In genomic region chr6:113763883-113764282, GRCh38 we compare ENCODE assay signal across 8 cellular contexts.
A peak's percentile ranks its signal among the peaks of the same experiment; 100 is the strongest.
DNase-seq lines count a peak whose midpoint lies in the region; ATAC-seq, FAIRE-seq and TF ChIP-seq lines count a peak whose summit lies in the region.

No MANE protein-coding gene starts in this region.

- H3K9ac ChIP-seq in MM.1S (ENCODE audit: low read length): no peak overlapping the region

- no peak for TF ChIP-seq CTCF in A549 (IDR thresholded peaks at IDR 0.05)
- no peak for TF ChIP-seq CTCF in MM.1S (IDR thresholded peaks at IDR 0.05; ENCODE audit: low read length)

- peak overlapping the region; percentile 40 for H3K4me2 ChIP-seq in A549
- no peak overlapping the region for H3K4me2 ChIP-seq in MM.1S (ENCODE audit: low read depth, low read length)

- ATAC-seq in A549: peak; percentile 83 to 90
- peak; percentile 61 for ATAC-seq in GM19035 (IDR thresholded peaks at IDR 0.05; ENCODE audit: unreplicated experiment)
- ATAC-seq in HG03432 (IDR thresholded peaks at IDR 0.05; ENCODE audit: unreplicated experiment): peak; percentile 74
- ATAC-seq in T-helper 17 cell: no peak

- 8% methylated on average over 2 of the region's 2 CpGs for WGBS in A549 (ENCODE audit: missing lambda C conversion rate)

- no peaks in the 10 kb centered on the region for H3K36me3 Mint-ChIP-seq in T-helper 17 cell (ENCODE audit: low read depth)

- TF ChIP-seq EP300 in A549 (IDR thresholded peaks at IDR 0.05): no peak

- H3K27me3 Mint-ChIP-seq in T-helper 17 cell: peaks cover 4% of the 10 kb centered on the region

- H3K4me1 ChIP-seq in A549: peaks cover 18% of the 10 kb centered on the region
- H3K4me1 ChIP-seq in MM.1S (ENCODE audit: low read length): peaks cover 14% of the 10 kb centered on the region

- H2AFZ ChIP-seq in MM.1S (ENCODE audit: low read length): no peak overlapping the region

- no peaks in the 10 kb centered on the region for H3K79me2 ChIP-seq in MM.1S (ENCODE audit: low read length)

- H3K36me3 ChIP-seq in MM.1S (replicated peaks; ENCODE audit: insufficient read depth, low read length): no peaks in the 10 kb centered on the region

- H3K27me3 ChIP-seq in MM.1S (replicated peaks; ENCODE audit: insufficient read depth, low read length): no peaks in the 10 kb centered on the region

- CTCF ChIA-PET in A549 (lab: Yijun Ruan, JAX): interaction anchor here (0.6 to 1.4 kb wide), 3 partner anchors 14 to 88 kb away, joined by 3 to 4 read pairs (median 3); no protein-coding TSS in a partner anchor

- DNase-seq in A549 (ENCODE audit: low read depth in 1 of 2, low spot score in 1 of 2): peak; percentile 10 to 65
- DNase-seq in dermis blood vessel endothelial cell: peak; percentile 82
- no peak for DNase-seq in MM.1S
- no peak for DNase-seq in D341Med (ENCODE audit: low spot score)
- DNase-seq in T-helper 17 cell: no peak
- no peak for DNase-seq in SHP77 (lab: John Stamatoyannopoulos, UW)

- H3K4me3 ChIP-seq in A549 (no peak overlapping the region), MM.1S (ENCODE audit: low read length) (no peak overlapping the region)

- H3K4me1 Mint-ChIP-seq in T-helper 17 cell: no peaks in the 10 kb centered on the region

- H3K27ac ChIP-seq in A549: peak overlapping the region; percentile 37 to 64; a peak in 5 of 6 replicates
- no peak overlapping the region for H3K27ac ChIP-seq in MM.1S (ENCODE audit: low read length)

- no peaks in the 10 kb centered on the region for H3F3A ChIP-seq in MM.1S (ENCODE audit: insufficient read depth, low read length)

- H3K4me3 Mint-ChIP-seq in T-helper 17 cell: no peak overlapping the region

- no peak overlapping the region for H3K27ac Mint-ChIP-seq in T-helper 17 cell

- no peak for FAIRE-seq in A549 (lab: Jason Lieb, UNC)

- POLR2A ChIA-PET in A549 (lab: Yijun Ruan, JAX): no interaction called here

- no peak for TF ChIP-seq RAD21 in A549 (conservative IDR thresholded peaks at IDR 0.05 in 1 of 2, IDR thresholded peaks at IDR 0.05 in 1 of 2)

- H3K9me3 ChIP-seq in A549: no peaks in the 10 kb centered on the region
- H3K9me3 ChIP-seq in MM.1S (replicated peaks; ENCODE audit: insufficient read depth, low read length): no peaks in the 10 kb centered on the region
- H3K9me3 ChIP-seq in T-helper 17 cell (ENCODE audit: control insufficient read depth, low read length, poor library complexity, severe bottlenecking): no peaks in the 10 kb centered on the region

- no peaks in the 10 kb centered on the region for H3K9me2 ChIP-seq in MM.1S (replicated peaks; ENCODE audit: insufficient read depth, low read length)

- TF ChIP-seq POLR2A in A549 (IDR thresholded peaks at IDR 0.05; ENCODE audit: low read length): no peak

- H4K20me1 ChIP-seq in MM.1S (ENCODE audit: insufficient read depth, low read length): no peaks in the 10 kb centered on the region

TF ChIP-seq in A549, 52 proteins besides CTCF, POLR2A, EP300 and RAD21:
- TF ChIP-seq CHD4 (IDR thresholded peaks at IDR 0.05; ENCODE audit: borderline replicate concordance) (no peak), FOSL2 (IDR thresholded peaks at IDR 0.05) (0 out of 2 replicates have a peak, but pooled peaks have one; percentile 10), FOSL2 (CRISPR knock-in tag; IDR thresholded peaks at IDR 0.05) (0 out of 2 replicates have a peak, but pooled peaks have one; percentile 16), RARB (CRISPR knock-in tag; IDR thresholded peaks at IDR 0.05) (no peak), ATOH8 (CRISPR knock-in tag; IDR thresholded peaks at IDR 0.05; ENCODE audit: low read depth) (no peak), KDM1A (IDR thresholded peaks at IDR 0.05; ENCODE audit: low read depth) (no peak)

Comparison
In these comparisons a context has a peak if more than half of its experiments do, and no peak if none do; other contexts are left out.
1. DNase-seq: peak in A549 (2 of 2) and dermis blood vessel endothelial cell (single experiment); none in MM.1S (single experiment), D341Med (single experiment), T-helper 17 cell (0 of 3) and SHP77 (0 of 2).